8 cellular contexts compared by ENCODE assay signal in the genomic region with DNA sequence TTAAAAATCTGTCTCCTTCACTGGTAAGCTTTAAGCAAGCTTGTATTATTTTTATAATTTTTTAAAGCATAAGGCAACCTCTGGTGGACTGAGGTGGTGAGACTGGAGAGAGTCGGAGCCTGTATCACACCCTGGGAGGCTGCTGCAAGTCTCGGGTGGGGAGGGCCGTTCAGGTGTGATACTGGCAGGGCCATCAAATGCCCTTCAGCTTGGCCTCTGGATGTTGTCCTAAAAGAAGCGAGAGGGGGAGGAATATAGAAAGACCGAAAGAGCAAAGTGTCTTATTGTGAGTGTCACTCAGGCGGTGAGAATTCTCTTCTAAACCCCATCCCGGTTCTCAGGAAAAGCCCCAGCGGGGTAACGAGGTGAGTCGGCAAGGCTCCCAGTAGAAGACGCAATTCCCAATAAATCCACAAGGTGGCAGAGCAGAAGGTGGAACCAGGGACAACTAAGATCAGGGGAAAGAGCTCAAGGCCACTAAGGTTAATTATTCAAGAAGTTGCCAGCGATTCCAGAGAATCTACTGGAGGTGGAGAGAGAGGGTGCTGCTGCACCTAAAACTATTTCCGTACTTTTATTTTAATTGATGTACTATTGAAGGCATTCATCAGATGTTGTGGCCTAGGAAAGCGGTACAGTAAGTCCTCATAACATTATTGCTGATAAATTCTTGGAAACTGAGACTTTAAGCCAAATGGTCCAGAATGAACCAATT. TPM values are rescaled to one million over a fixed set of nuclear protein-coding genes. Genes with fewer than 3 reads are reported as not detected.
DNase-seq lines count a peak whose midpoint lies in the region; ATAC-seq and TF ChIP-seq lines count a peak whose summit lies in the region.

No MANE protein-coding gene starts in this region.

- intact Hi-C loops in spleen (cut with DNase I; ENCODE audit: low total_unique reads), result loop anchor here (5.0 kb wide), 1 partner anchor 123 kb away; no protein-coding TSS in a partner anchor

- no peak overlapping the region for H3K4me3 Mint-ChIP-seq in T-helper 17 cell

- peaks cover 13% of the 10 kb centered on the region for H3K4me1 Mint-ChIP-seq in T-helper 17 cell

- H3K27me3 Mint-ChIP-seq in T-helper 17 cell, result no peaks in the 10 kb centered on the region

- H3K4me3 ChIP-seq in HFF-Myc (replicated peaks; ENCODE audit: low read depth, low read length) (no peak overlapping the region), hepatocyte (no peak overlapping the region), spleen (no peak overlapping the region)

- ATAC-seq in T-helper 17 cell (peak; percentile 76), HG03521 (IDR thresholded peaks at IDR 0.05; ENCODE audit: unreplicated experiment) (no peak)

- H3K27ac ChIP-seq in hepatocyte, result no peak overlapping the region
- H3K27ac ChIP-seq in spleen, result peak overlapping the region in 1 of 8 donors; percentile 16

- peak overlapping the region; percentile 49 for H3K4me2 ChIP-seq in hepatocyte

- peak overlapping the region; percentile 34 for H2AFZ ChIP-seq in hepatocyte

- H3K9me2 ChIP-seq in hepatocyte (replicated peaks; ENCODE audit: insufficient read depth), result no peaks in the 10 kb centered on the region

- 27% methylated on average over 14 of the region's 14 CpGs for WGBS in hepatocyte (ENCODE audit: low lambda C conversion rate, missing lambda C conversion rate)
- WGBS in spleen, 5 donors, result 20 to 28% (median 22%) methylated on average over 14 of the region's 14 CpGs

- DNase-seq in GM04504 (ENCODE audit: low read depth) (peak; percentile 42), HFF-Myc (ENCODE audit: extremely low read depth, low read depth) (peak; percentile 64), NCI-H146 treated with DMSO at 0.1 percent for 48 hours (lab: John Stamatoyannopoulos, UW; ENCODE audit: unreplicated experiment) (peak; percentile 61), T-helper 17 cell (peak; percentile 19 to 60 (median 39)), amniotic epithelial cell (ENCODE audit: low read depth) (peak; percentile 62), hepatocyte (ENCODE audit: low spot score) (peak; percentile 85), spleen (peak; percentile 63)

- no peak for TF ChIP-seq POLR2A in spleen (IDR thresholded peaks at IDR 0.05)

- no peaks in the 10 kb centered on the region for H3K27me3 ChIP-seq in hepatocyte
- H3K27me3 ChIP-seq in spleen (replicated peaks in 1 of 7), result no peaks in the 10 kb centered on the region

- peak overlapping the region; percentile 27 for H3K27ac Mint-ChIP-seq in T-helper 17 cell

- H3K9me3 ChIP-seq in T-helper 17 cell (ENCODE audit: control insufficient read depth, low read length, poor library complexity, severe bottlenecking) (no peaks in the 10 kb centered on the region), hepatocyte (ENCODE audit: low read depth) (no peaks in the 10 kb centered on the region), spleen (no peaks in the 10 kb centered on the region)

- H3K4me1 ChIP-seq in hepatocyte (ENCODE audit: insufficient read depth), result no peaks in the 10 kb centered on the region
- peaks cover 3 to 24% (median 8%) of the 10 kb centered on the region in 6 donors for H3K4me1 ChIP-seq in spleen

- peaks cover 3% of the 10 kb centered on the region for H3K36me3 Mint-ChIP-seq in T-helper 17 cell (ENCODE audit: low read depth)

- TF ChIP-seq CTCF in HFF-Myc (IDR thresholded peaks at IDR 0.05; ENCODE audit: low read depth, low read length, missing control alignments) (peak; percentile 69), hepatocyte (IDR thresholded peaks at IDR 0.05; ENCODE audit: poor library complexity) (peak; percentile 81), spleen (IDR thresholded peaks at IDR 0.05 in 8 of 11, conservative IDR thresholded peaks at IDR 0.05 in 3 of 11) (peak; percentile 81 to 94 (median 92))

- H4K20me1 ChIP-seq in hepatocyte (ENCODE audit: insufficient read depth, poor library complexity, severe bottlenecking), result no peaks in the 10 kb centered on the region

- no peaks in the 10 kb centered on the region for H3K79me2 ChIP-seq in hepatocyte

- H3K36me3 ChIP-seq in hepatocyte (replicated peaks; ENCODE audit: insufficient read depth, low read depth) (no peaks in the 10 kb centered on the region), spleen (no peaks in the 10 kb centered on the region)

RNA-seq across cellular contexts. Expression of a gene that starts 14.1 kb away (rescaled TPM):
- total RNA-seq in T-helper 17 cell (1 to 10 TPM; 4.1 to 6.6 TPM), hepatocyte (0.16 and 0.27 TPM in 2 replicates), spleen (1 to 10 TPM; 2.4 to 6.0 (median 4.3) TPM)
- polyA plus RNA-seq in hepatocyte (0.73 and 1.6 TPM in 2 replicates), spleen (10 to 100 TPM in 1 of 3 donors, 1 to 10 TPM in 2; 2.0 to 10.4 (median 6.9) TPM)

RNA-seq across cellular contexts. Expression of a gene that starts 14.4 kb away (rescaled TPM):
- total RNA-seq in T-helper 17 cell, result 10 to 100 TPM; 29.1 to 38.2 TPM
- 5.5 and 6.6 TPM in 2 replicates for total RNA-seq in hepatocyte
- polyA plus RNA-seq in hepatocyte, result 1.2 and 3.4 TPM in 2 replicates
- total RNA-seq in spleen, result 10 to 100 TPM; 14.3 to 37.3 (median 25.3) TPM
- polyA plus RNA-seq in spleen, result 1 to 10 TPM; 2.3 to 5.6 (median 4.2) TPM
